In genomic region chr2:68560583-68560982, GRCh38 we compare ENCODE assay signal across 8 cellular contexts.
"Had no signal": no experiment of that assay in that cellular context is flagged by ENCODE, and none has a peak within 500 bp of the region (broad histone marks: within the 10 kb centered on the region; RNA-seq: fewer than 3 reads in every experiment).

No MANE protein-coding gene starts in this region.

- H3K4me3 ChIP-seq: GM12878 had no signal

- ATAC-seq: GM12878 had no signal

- DNase-seq: GDM1, GF-D8 had no signal

- FAIRE-seq: G401.6, GM12878, GM12891, GM12892, GM18507, GM19239 had no signal
